In genomic region chr4:105147226-105148151, GRCh38 we compare ENCODE assay signal across 8 cellular contexts. TPM values are rescaled to one million over a fixed set of nuclear protein-coding genes. Genes with fewer than 3 reads are reported as not detected.
DNase-seq lines count a peak whose midpoint lies in the region; ATAC-seq and TF ChIP-seq lines count a peak whose summit lies in the region.

No MANE protein-coding gene starts in this region.

- H3K27ac Mint-ChIP-seq in activated naive CD8-positive, alpha-beta T cell treated with anti-CD3 and anti-CD28 coated beads, Interleukin-2, amount 10 ng/mL, durations not matched to agents 7 days and 5 days = peak overlapping the region; percentile 99

- H3K4me3 ChIP-seq in OCI-LY7 (ENCODE audit: low read depth, low read length, poor library complexity, severe bottlenecking) (peak overlapping the region; percentile 57), osteoblast (ENCODE audit: insufficient read depth, low read length) (peak overlapping the region; percentile 85)

- H3K4me1 ChIP-seq in OCI-LY7 (ENCODE audit: insufficient read depth, low read length, poor library complexity, severe bottlenecking) (peaks cover 10% of the 10 kb centered on the region), osteoblast (ENCODE audit: insufficient read depth, low read length) (peaks cover 15% of the 10 kb centered on the region)

- H3K4me1 Mint-ChIP-seq in activated naive CD8-positive, alpha-beta T cell treated with anti-CD3 and anti-CD28 coated beads, Interleukin-2, amount 10 ng/mL, durations not matched to agents 7 days and 5 days = peaks cover 24% of the 10 kb centered on the region

- peak overlapping the region; percentile 95 for H3K4me3 Mint-ChIP-seq in activated naive CD8-positive, alpha-beta T cell treated with anti-CD3 and anti-CD28 coated beads, Interleukin-2, amount 10 ng/mL, durations not matched to agents 7 days and 5 days

- no peak for ATAC-seq in activated naive CD8-positive, alpha-beta T cell treated with anti-CD3 and anti-CD28 coated beads, Interleukin-2, amount 10 ng/mL, durations not matched to agents 7 days and 5 days (ENCODE audit: low read depth)
- ATAC-seq in Right ventricle myocardium superior (ENCODE audit: poor library complexity) (peak; percentile 26), GM21423 (IDR thresholded peaks at IDR 0.05; ENCODE audit: unreplicated experiment) (no peak)

- H3K27me3 Mint-ChIP-seq in activated naive CD8-positive, alpha-beta T cell treated with anti-CD3 and anti-CD28 coated beads, Interleukin-2, amount 10 ng/mL, durations not matched to agents 7 days and 5 days = no peaks in the 10 kb centered on the region

- no peaks in the 10 kb centered on the region for H3K9me3 ChIP-seq in OCI-LY7 (ENCODE audit: low read length)
- H3K9me3 ChIP-seq in osteoblast (ENCODE audit: low read depth, low read length) = no peaks in the 10 kb centered on the region

- TF ChIP-seq CTCF in GM13976 (IDR thresholded peaks at IDR 0.05; ENCODE audit: borderline replicate concordance, control extremely low read depth, extremely low read depth, insufficient read depth, missing control alignments) = no peak
- no peak for TF ChIP-seq CTCF in OCI-LY7 (conservative IDR thresholded peaks at IDR 0.05; ENCODE audit: low read length)
- TF ChIP-seq CTCF in osteoblast (IDR thresholded peaks at IDR 0.05; ENCODE audit: extremely low read depth, low read depth, low read length) = no peak

- H3K9me2 ChIP-seq in OCI-LY7 (ENCODE audit: insufficient read depth, low read length) = no peaks in the 10 kb centered on the region

- CTCF ChIA-PET in OCI-LY7 (lab: Charles Lee; ENCODE audit: unreplicated experiment) = no interaction called here

- in situ Hi-C loops in GM13976 (cut with MboI; ENCODE audit: low sequenced_read_pairs, unreplicated experiment) = loop anchor here (25.0 kb wide), 1 partner anchor 315 kb away; the partner anchor contains the start of gene PPA2

- H3K79me2 ChIP-seq in OCI-LY7 (ENCODE audit: insufficient read depth, low read depth, low read length) = no peaks in the 10 kb centered on the region
- H3K79me2 ChIP-seq in osteoblast (ENCODE audit: insufficient read depth, low read length) = peaks cover 41% of the 10 kb centered on the region

- H3K4me2 ChIP-seq in OCI-LY7 (ENCODE audit: low read length) (peak overlapping the region; percentile 52), osteoblast (ENCODE audit: insufficient read depth, low read length) (peak overlapping the region; percentile 87)

- peak; percentile 18 for DNase-seq in AG08396 (ENCODE audit: low spot score)
- DNase-seq in GM13976 (ENCODE audit: low spot score) = peak; percentile 50
- no peak for DNase-seq in OCI-LY7 (ENCODE audit: low spot score)
- peak; percentile 38 for DNase-seq in activated naive CD8-positive, alpha-beta T cell treated with anti-CD3 and anti-CD28 coated beads, Interleukin-2, amount 10 ng/mL, durations not matched to agents 7 days and 5 days
- peak; percentile 42 for DNase-seq in Right ventricle myocardium superior
- DNase-seq in osteoblast (ENCODE audit: insufficient read length, low spot score, missing footprints) = peak; percentile 81
- no peak for DNase-seq in posterior vena cava (ENCODE audit: low spot score)

- peaks cover 11% of the 10 kb centered on the region for H3K36me3 Mint-ChIP-seq in activated naive CD8-positive, alpha-beta T cell treated with anti-CD3 and anti-CD28 coated beads, Interleukin-2, amount 10 ng/mL, durations not matched to agents 7 days and 5 days

- H3K36me3 ChIP-seq in OCI-LY7 (ENCODE audit: insufficient read depth, low read length) (no peaks in the 10 kb centered on the region), osteoblast (ENCODE audit: insufficient read depth, low read length) (no peaks in the 10 kb centered on the region)

- H3K27me3 ChIP-seq in osteoblast (ENCODE audit: insufficient read depth, low read length) = no peaks in the 10 kb centered on the region

- H3K9me3 Mint-ChIP-seq in activated naive CD8-positive, alpha-beta T cell treated with anti-CD3 and anti-CD28 coated beads, Interleukin-2, amount 10 ng/mL, durations not matched to agents 7 days and 5 days = no peaks in the 10 kb centered on the region

- POLR2A ChIA-PET in OCI-LY7 (lab: Charles Lee) = no interaction called here
- POLR2A ChIA-PET in activated naive CD8-positive, alpha-beta T cell treated with anti-CD3 and anti-CD28 coated beads, Interleukin-2, amount 10 ng/mL, durations not matched to agents 7 days and 5 days (lab: Charles Lee) = interaction anchor here (0.7 to 2.0 kb wide), 8 partner anchors 89 to 328 kb away, joined by 3 to 17 read pairs (median 8); partner anchors contain the start of gene PPA2

- H2AFZ ChIP-seq in OCI-LY7 (ENCODE audit: low read length) (peak overlapping the region; percentile 32; the same call in 1 of the 2 replicates), osteoblast (ENCODE audit: low read length) (peak overlapping the region; percentile 91)

- peaks cover 4% of the 10 kb centered on the region; the same call in 1 of the 2 replicates for H4K20me1 ChIP-seq in OCI-LY7 (ENCODE audit: insufficient read depth, low read length)
- H4K20me1 ChIP-seq in osteoblast (ENCODE audit: insufficient read depth, low read length) = peaks cover 11% of the 10 kb centered on the region

- BruUV-seq in OCI-LY7 (replicated peaks; lab: Mats Ljungman, UMichigan) = no TSS peak

- H3K27ac ChIP-seq in OCI-LY7 (ENCODE audit: low read depth, low read length, poor library complexity, severe bottlenecking) (no peak overlapping the region), osteoblast (ENCODE audit: low read depth, low read length) (peak overlapping the region; percentile 75)

- intact Hi-C loops in OCI-LY7 (cut with micrococcal nuclease; ENCODE audit: unreplicated experiment) (loop anchor here (5.0 kb wide), 1 partner anchor 425 kb away; no protein-coding TSS in a partner anchor), Right ventricle myocardium superior (cut with DNase I) (loop anchor here (2.0 to 10.0 kb wide), 4 partner anchors 47 to 567 kb away; no protein-coding TSS in a partner anchor), posterior vena cava (cut with DNase I) (loop anchor here in 1 of 2 donors (5.0 kb wide), 1 partner anchor 325 kb away; the partner anchor contains the start of gene PPA2)

RNA-seq across cellular contexts. Expression of gene TET2, which starts 0.8 kb away (rescaled TPM):
- 0.19 and 0.21 TPM in 2 replicates for total RNA-seq in OCI-LY7 (2014; rRNA removed; shearing (Covaris generic))
- total RNA-seq in OCI-LY7 (2022) (not detected in 2 replicates), Right ventricle myocardium superior (11.8 TPM), osteoblast (15.0 and 15.9 TPM in 2 replicates), posterior vena cava (10 to 100 TPM; 21.3 to 25.9 TPM)
- total RNA-seq in activated naive CD8-positive, alpha-beta T cell treated with anti-CD3 and anti-CD28 coated beads, Interleukin-2, amount 10 ng/mL, durations not matched to agents 7 days and 5 days = 10 to 100 TPM; 29.2 to 31.4 TPM

Comparison
In these comparisons a context has a peak if more than half of its experiments do, and no peak if none do; other contexts are left out.
1. DNase-seq: peak in AG08396 (single experiment), GM13976 (single experiment), activated naive CD8-positive, alpha-beta T cell treated with anti-CD3 and anti-CD28 coated beads, Interleukin-2, amount 10 ng/mL, durations not matched to agents 7 days and 5 days (single experiment), Right ventricle myocardium superior (single experiment) and osteoblast (single experiment); none in OCI-LY7 (single experiment) and posterior vena cava (single experiment).
2. RNA of gene TET2, which starts 0.8 kb away (total RNA-seq): 29.2 to 31.4 TPM in activated naive CD8-positive, alpha-beta T cell treated with anti-CD3 and anti-CD28 coated beads, Interleukin-2, amount 10 ng/mL, durations not matched to agents 7 days and 5 days, 21.3 to 25.9 TPM in posterior vena cava, 15.0 to 15.9 TPM in osteoblast and 11.8 TPM in Right ventricle myocardium superior (single experiment); 0.19 to 0.21 TPM in OCI-LY7; every median in the first group is over 10 times any median in the second.